11 cellular contexts compared by ENCODE assay signal in genomic region chr15:67137319-67137718, GRCh38.
DNase-seq lines count a peak whose midpoint lies in the region; ATAC-seq and TF ChIP-seq lines count a peak whose summit lies in the region.
"Had no signal": no experiment of that assay in that cellular context is flagged by ENCODE, and none has a peak within 500 bp of the region (broad histone marks: within the 10 kb centered on the region; RNA-seq: fewer than 3 reads in every experiment).

No MANE protein-coding gene starts in this region.

- H3K27me3 Mint-ChIP-seq in HFFc6 (ENCODE audit: insufficient read depth) (peaks cover 12% of the 10 kb centered on the region), nephron progenitor cell (ENCODE audit: low read depth, poor library complexity) (no peaks in the 10 kb centered on the region)

- H3K36me3 Mint-ChIP-seq in HFFc6 (ENCODE audit: low read depth) (peaks cover 41% of the 10 kb centered on the region), nephron progenitor cell (ENCODE audit: low read depth) (no peaks in the 10 kb centered on the region)

- H3K27me3 ChIP-seq in body of pancreas: no peaks in the 10 kb centered on the region
- H3K27me3 ChIP-seq: cardiac muscle cell had no signal

- H3K9me3 Mint-ChIP-seq in HFFc6: no peaks in the 10 kb centered on the region
- no peaks in the 10 kb centered on the region for H3K9me3 Mint-ChIP-seq in nephron progenitor cell

- no peaks in the 10 kb centered on the region for H3K9me3 ChIP-seq in body of pancreas

- WGBS in body of pancreas, 2 donors: 59 to 83% methylated on average over 1 of the region's 1 CpG

- TF ChIP-seq CTCF in AG10803 (conservative IDR thresholded peaks at IDR 0.05; ENCODE audit: low read length) (no peak), HFFc6 (IDR thresholded peaks at IDR 0.05) (no peak), body of pancreas (IDR thresholded peaks at IDR 0.05) (no peak), nephron progenitor cell (IDR thresholded peaks at IDR 0.05) (no peak)

- intact Hi-C loops in body of pancreas (cut with DNase I): no loop called here

- ATAC-seq in body of pancreas: no peak
- ATAC-seq in GM18858 (IDR thresholded peaks at IDR 0.05; ENCODE audit: unreplicated experiment): no peak

- peak overlapping the region; percentile 20; the same call in 1 of the 2 replicates for H3K4me3 ChIP-seq in AG10803 (ENCODE audit: low read length)
- H3K4me3 ChIP-seq in body of pancreas: no peak overlapping the region
- H3K4me3 ChIP-seq: cardiac muscle cell had no signal

- H3K36me3 ChIP-seq in body of pancreas (replicated peaks in 1 of 2; ENCODE audit: insufficient read depth in 1 of 2, low read depth in 2 of 2): no peaks in the 10 kb centered on the region
- H3K36me3 ChIP-seq: cardiac muscle cell had no signal

- H3K4me1 Mint-ChIP-seq in HFFc6 (ENCODE audit: low read depth): peaks cover 86% of the 10 kb centered on the region
- peaks cover 100% of the 10 kb centered on the region for H3K4me1 Mint-ChIP-seq in nephron progenitor cell

- peak overlapping the region in 3 of 4 donors; percentile 28 to 81 (median 78) for H3K27ac ChIP-seq in body of pancreas
- H3K27ac ChIP-seq: cardiac muscle cell had no signal

- H3K4me3 Mint-ChIP-seq in HFFc6 (no peak overlapping the region), nephron progenitor cell (peak overlapping the region; percentile 8)

- H3K27ac Mint-ChIP-seq in HFFc6 (peak overlapping the region; percentile 47; the same call in 1 of the 2 replicates), nephron progenitor cell (peak overlapping the region; percentile 51)

- DNase-seq in AG10803 (ENCODE audit: low read depth) (no peak), HFFc6 (no peak), body of pancreas (no peak), nephron progenitor cell (no peak), DMS153 (lab: John Stamatoyannopoulos, UW) (no peak), NCI-H2107 treated with DMSO at 0.1 percent for 48 hours (lab: John Stamatoyannopoulos, UW; ENCODE audit: unreplicated experiment) (no peak), SHP77 (lab: John Stamatoyannopoulos, UW) (no peak)
- DNase-seq: NCI-H524 treated with DMSO at 0.1 percent for 48 hours, T1000 had no signal

- no peak for TF ChIP-seq POLR2A in body of pancreas (IDR thresholded peaks at IDR 0.05)

- H3K4me1 ChIP-seq in body of pancreas: peaks cover 99% of the 10 kb centered on the region
